Comparison of ENCODE assay signal across 10 cellular contexts in genomic region chr15:70197318-70197944, GRCh38.
DNase-seq lines count a peak whose midpoint lies in the region; ATAC-seq and TF ChIP-seq lines count a peak whose summit lies in the region.
"Had no signal": no experiment of that assay in that cellular context is flagged by ENCODE, and none has a peak within 500 bp of the region (broad histone marks: within the 10 kb centered on the region; RNA-seq: fewer than 3 reads in every experiment).

No MANE protein-coding gene starts in this region.

- intact Hi-C loops in PC-3 (cut with micrococcal nuclease), result no loop called here

- H3K27ac ChIP-seq in PC-3 (ENCODE audit: low read length), result peak overlapping the region; percentile 29
- peak overlapping the region; percentile 84 for H3K27ac ChIP-seq in epithelial cell of prostate
- peak overlapping the region; percentile 87 for H3K27ac ChIP-seq in skeletal muscle tissue (ENCODE audit: low read depth, low read length)
- H3K27ac ChIP-seq: adrenal gland had no signal

- H4K20me1 ChIP-seq in PC-3 (ENCODE audit: low read length), result no peaks in the 10 kb centered on the region

- no peak for TF ChIP-seq CTCF in PC-3 (conservative IDR thresholded peaks at IDR 0.05; ENCODE audit: low read depth, low read length)
- TF ChIP-seq CTCF in GM20000 (IDR thresholded peaks at IDR 0.05; ENCODE audit: extremely low read depth, missing control alignments), result no peak

- DNase-seq in ELR (ENCODE audit: low read depth) (peak; percentile 16), PC-3 (no peak), epithelial cell of prostate (ENCODE audit: low read depth, low spot score) (no peak), GM20000 (ENCODE audit: low spot score) (no peak)
- DNase-seq: NK-92 treated with Interleukin-12 subunit alpha and Interleukin-12 subunit beta, amount 100 ng/mL, for 24 hours; right cardiac atrium had no signal

- no peak overlapping the region for H3K4me3 ChIP-seq in PC-3 (ENCODE audit: low read length)
- no peak overlapping the region for H3K4me3 ChIP-seq in skeletal muscle tissue (ENCODE audit: low read length in 3 of 3)
- H3K4me3 ChIP-seq: adrenal gland had no signal

- H3K4me1 ChIP-seq in PC-3 (ENCODE audit: insufficient read depth, low read length) (no peaks in the 10 kb centered on the region), skeletal muscle tissue (ENCODE audit: control insufficient read depth in 3 of 3, insufficient read depth in 3 of 3, low read length in 3 of 3) (peaks cover 34 to 58% (median 47%) of the 10 kb centered on the region in 3 donors)

- POLR2A ChIA-PET in PC-3 (lab: Charles Lee; ENCODE audit: unreplicated experiment), result no interaction called here

- H3K4me2 ChIP-seq in PC-3 (ENCODE audit: low read length), result no peak overlapping the region

- H3K9me2 ChIP-seq in PC-3 (replicated peaks; ENCODE audit: low read length), result no peaks in the 10 kb centered on the region

- H3K9ac ChIP-seq in PC-3 (ENCODE audit: low read length), result no peak overlapping the region
- H3K9ac ChIP-seq in skeletal muscle tissue (ENCODE audit: low read depth in 1 of 3, low read length in 3 of 3), result peak overlapping the region in 2 of 3 donors; percentile 0 to 54

- ATAC-seq in PC-3 (no peak), GM18868 (IDR thresholded peaks at IDR 0.05; ENCODE audit: unreplicated experiment) (no peak), HG03460 (IDR thresholded peaks at IDR 0.05; ENCODE audit: unreplicated experiment) (no peak)

- CTCF ChIA-PET in PC-3 (lab: Charles Lee), result no interaction called here

- no peaks in the 10 kb centered on the region for H3K27me3 ChIP-seq in PC-3 (ENCODE audit: low read length)
- H3K27me3 ChIP-seq in skeletal muscle tissue (ENCODE audit: control insufficient read depth in 3 of 3, insufficient read depth in 3 of 3, low read length in 3 of 3), result no peaks in the 10 kb centered on the region
- H3K27me3 ChIP-seq: adrenal gland had no signal

- no peaks in the 10 kb centered on the region for H3F3A ChIP-seq in PC-3 (ENCODE audit: low read length, unreplicated experiment)

- H3K36me3 ChIP-seq in PC-3 (ENCODE audit: low read depth, low read length), result no peaks in the 10 kb centered on the region
- H3K36me3 ChIP-seq in skeletal muscle tissue (ENCODE audit: control insufficient read depth in 3 of 3, insufficient read depth in 3 of 3, low read length in 3 of 3), result no peaks in the 10 kb centered on the region
- H3K36me3 ChIP-seq: adrenal gland had no signal

- H3K79me2 ChIP-seq in PC-3 (ENCODE audit: low read length), result no peaks in the 10 kb centered on the region

- no TSS peak for BruUV-seq in PC-3 (replicated peaks; lab: Mats Ljungman, UMichigan)

- H2AFZ ChIP-seq in PC-3 (ENCODE audit: low read length), result no peak overlapping the region

- no peaks in the 10 kb centered on the region for H3K9me3 ChIP-seq in PC-3 (ENCODE audit: low read length)
- H3K9me3 ChIP-seq in skeletal muscle tissue (ENCODE audit: control insufficient read depth in 3 of 3, low read length in 3 of 3), result no peaks in the 10 kb centered on the region
- H3K9me3 ChIP-seq: adrenal gland had no signal

Comparison
In these comparisons a context has a peak if more than half of its experiments do, and no peak if none do; other contexts are left out.
1. H3K27ac ChIP-seq: peak in every context shown above with its lines; median percentile 87 in skeletal muscle tissue; 84 in epithelial cell of prostate; 29 in PC-3.